In genomic region chr13:19661561-19661960, GRCh38 we compare ENCODE assay signal across 27 cellular contexts. TPM values are rescaled to one million over a fixed set of nuclear protein-coding genes. Genes with fewer than 3 reads are reported as not detected.
DNase-seq lines count a peak whose midpoint lies in the region; ATAC-seq, FAIRE-seq and TF ChIP-seq lines count a peak whose summit lies in the region.
"Had no signal": no experiment of that assay in that cellular context is flagged by ENCODE, and none has a peak within 500 bp of the region (broad histone marks: within the 10 kb centered on the region; RNA-seq: fewer than 3 reads in every experiment).

No MANE protein-coding gene starts in this region.

- no peak overlapping the region for H3K4me3 Mint-ChIP-seq in activated T-cell treated with anti-CD3 and anti-CD28 coated beads, Interleukin-2, amount 50 U/mL, for 24 hours
- H3K4me3 Mint-ChIP-seq: CD14-positive monocyte; CD4-positive, alpha-beta memory T cell; CD4-positive, CD25-positive, alpha-beta regulatory T cell; CD8-positive, alpha-beta memory T cell had no signal

- H2AFZ ChIP-seq in HepG2 (ENCODE audit: low read length): no peak overlapping the region

- TF ChIP-seq EP300 in HepG2 (IDR thresholded peaks at IDR 0.05; ENCODE audit: low read depth in 2 of 2, low read length in 2 of 2) (no peak), HepG2 (CRISPR knock-in tag; IDR thresholded peaks at IDR 0.05; ENCODE audit: borderline replicate concordance) (no peak)

- H3K9ac ChIP-seq in HepG2 (ENCODE audit: insufficient read depth, low read depth, low read length) (no peak overlapping the region), SK-N-MC (ENCODE audit: insufficient read length) (no peak overlapping the region)
- H3K9ac ChIP-seq: BLaER1 had no signal

- POLR2A ChIA-PET in HepG2 (lab: Yijun Ruan, JAX): no interaction called here

- no peaks in the 10 kb centered on the region for H3K9me3 Mint-ChIP-seq in activated T-cell treated with anti-CD3 and anti-CD28 coated beads, Interleukin-2, amount 50 U/mL, for 24 hours
- H3K9me3 Mint-ChIP-seq: CD14-positive monocyte; CD8-positive, alpha-beta memory T cell had no signal

- H3K9me3 ChIP-seq in HepG2 (ENCODE audit: low read length) (no peaks in the 10 kb centered on the region), right lobe of liver (no peaks in the 10 kb centered on the region), SK-N-MC (ENCODE audit: low read depth, low read length) (no peaks in the 10 kb centered on the region), psoas muscle (no peaks in the 10 kb centered on the region)
- H3K9me3 ChIP-seq: BE2C, BLaER1 had no signal

- peak overlapping the region; percentile 44 for H3K27ac Mint-ChIP-seq in activated T-cell treated with anti-CD3 and anti-CD28 coated beads, Interleukin-2, amount 50 U/mL, for 24 hours
- H3K27ac Mint-ChIP-seq: CD14-positive monocyte had no signal

- H3K36me3 Mint-ChIP-seq in activated T-cell treated with anti-CD3 and anti-CD28 coated beads, Interleukin-2, amount 50 U/mL, for 24 hours (ENCODE audit: low read depth): peaks cover 91% of the 10 kb centered on the region

- H3K27me3 ChIP-seq in HepG2 (ENCODE audit: control insufficient read depth in 1 of 2, insufficient read depth in 2 of 2, low read length in 2 of 2) (no peaks in the 10 kb centered on the region), right lobe of liver (no peaks in the 10 kb centered on the region), psoas muscle (ENCODE audit: insufficient read depth in 3 of 3, low read length in 2 of 3) (no peaks in the 10 kb centered on the region)
- H3K27me3 ChIP-seq: BE2C, BLaER1 had no signal

- no peaks in the 10 kb centered on the region for H4K20me1 ChIP-seq in HepG2 (ENCODE audit: insufficient read depth, low read length)

- TF ChIP-seq RAD21 in HepG2 (CRISPR knock-in tag; IDR thresholded peaks at IDR 0.05): no peak

- intact Hi-C loops in HepG2 (cut with micrococcal nuclease; ENCODE audit: unreplicated experiment): no loop called here
- intact Hi-C loops in right lobe of liver (cut with DNase I): no loop called here
- intact Hi-C loops in psoas muscle (cut with DNase I): no loop called here

- in situ Hi-C loops in HepG2 (cut with HindIII; ENCODE audit: extremely low pct_ligation_motif_present, low pct_unique_long_range_greater_than_20kb): no loop called here

- no peak for ATAC-seq in HepG2
- no peak for ATAC-seq in right lobe of liver
- no peak for ATAC-seq in psoas muscle

- TF ChIP-seq POLR2A in HepG2 (IDR thresholded peaks at IDR 0.05; ENCODE audit: insufficient read depth in 1 of 2, low read depth in 2 of 2, low read length in 2 of 2) (no peak), right lobe of liver (IDR thresholded peaks at IDR 0.05) (no peak)

- no peaks in the 10 kb centered on the region for H3K4me1 ChIP-seq in HepG2 (ENCODE audit: insufficient read depth, low read length)
- H3K4me1 ChIP-seq in right lobe of liver: no peaks in the 10 kb centered on the region
- H3K4me1 ChIP-seq in psoas muscle: no peaks in the 10 kb centered on the region
- H3K4me1 ChIP-seq: BLaER1 had no signal

- TF ChIP-seq CTCF in HepG2 (CRISPR knock-in tag; IDR thresholded peaks at IDR 0.05) (no peak), right lobe of liver (IDR thresholded peaks at IDR 0.05) (no peak), psoas muscle (IDR thresholded peaks at IDR 0.05) (no peak)

- CTCF ChIA-PET in HepG2 (lab: Yijun Ruan, JAX; ENCODE audit: low intra/inter-chr PET ratio, low total read pairs): no interaction called here

- H3K36me3 ChIP-seq in HepG2 (replicated peaks in 1 of 2; ENCODE audit: control insufficient read depth in 1 of 2, insufficient read depth in 2 of 2, low read length in 2 of 2) (peaks cover 13 to 47% of the 10 kb centered on the region in 2 experiments), right lobe of liver (peaks cover 0 to 68% (median 17%) of the 10 kb centered on the region in 4 donors), SK-N-MC (ENCODE audit: insufficient read depth, low read length) (peaks cover 35% of the 10 kb centered on the region), psoas muscle (ENCODE audit: insufficient read depth in 1 of 2, low read depth in 1 of 2) (peaks cover 2 to 87% of the 10 kb centered on the region in 2 donors)

- no peak overlapping the region for H3K4me2 ChIP-seq in HepG2 (ENCODE audit: low read depth, low read length)
- H3K4me2 ChIP-seq: BLaER1 had no signal

- H3K79me2 ChIP-seq in HepG2 (ENCODE audit: insufficient read depth, low read length): no peaks in the 10 kb centered on the region

- peaks cover 1% of the 10 kb centered on the region for H3K4me1 Mint-ChIP-seq in activated T-cell treated with anti-CD3 and anti-CD28 coated beads, Interleukin-2, amount 50 U/mL, for 24 hours (ENCODE audit: low read depth)
- H3K4me1 Mint-ChIP-seq: CD14-positive monocyte had no signal

- no peaks in the 10 kb centered on the region for H3K27me3 Mint-ChIP-seq in activated T-cell treated with anti-CD3 and anti-CD28 coated beads, Interleukin-2, amount 50 U/mL, for 24 hours
- H3K27me3 Mint-ChIP-seq: CD4-positive, alpha-beta memory T cell; CD4-positive, CD25-positive, alpha-beta regulatory T cell; CD8-positive, alpha-beta memory T cell had no signal

- no peak for FAIRE-seq in HepG2 (lab: Jason Lieb, UNC)
- FAIRE-seq: A204.1, GM12891, GM19239 had no signal

- no peak for DNase-seq in activated T-cell treated with anti-CD3 and anti-CD28 coated beads, Interleukin-2, amount 50 U/mL, for 24 hours
- DNase-seq in activated T-cell treated with anti-CD3 and anti-CD28 coated beads, Interleukin-2, amount 50 U/mL, for 48 hours: no peak
- DNase-seq in HepG2 (ENCODE audit: low spot score): no peak
- no peak for DNase-seq in right lobe of liver
- no peak for DNase-seq in SK-N-MC (ENCODE audit: low read depth, low spot score)
- no peak for DNase-seq in Kasumi-1 (lab: John Stamatoyannopoulos, UW)
- no peak for DNase-seq in psoas muscle
- DNase-seq: 8988T; ACHN; BE2C; C1 segment of cervical spinal cord; CD4-positive, alpha-beta memory T cell; CD4-positive, CD25-positive, alpha-beta regulatory T cell; CD8-positive, alpha-beta memory T cell; COR-L47; DMS 273 treated with DMSO at 0.1 percent for 48 hours; DMS153; DMS53; DMS79; DND-41; EL; GDM1 had no signal

- no peak overlapping the region for H3K4me3 ChIP-seq in HepG2 (replicated peaks in 1 of 3; ENCODE audit: insufficient read depth in 1 of 3, low read depth in 2 of 3, low read length in 3 of 3)
- no peak overlapping the region for H3K4me3 ChIP-seq in right lobe of liver
- no peak overlapping the region for H3K4me3 ChIP-seq in SK-N-MC
- H3K4me3 ChIP-seq in psoas muscle: no peak overlapping the region
- H3K4me3 ChIP-seq: BLaER1 had no signal

- BruUV-seq in HepG2 (replicated peaks; lab: Mats Ljungman, UMichigan): no TSS peak

- H3K27ac ChIP-seq in HepG2 (ENCODE audit: extremely low read length, insufficient read depth, low read length) (no peak overlapping the region), right lobe of liver (no peak overlapping the region), SK-N-MC (peak overlapping the region; percentile 74), psoas muscle (no peak overlapping the region)
- H3K27ac ChIP-seq: BLaER1 had no signal

- 95% methylated on average over 15 of the region's 15 CpGs for WGBS in HepG2 (ENCODE audit: low lambda C conversion rate)
- WGBS in right lobe of liver (ENCODE audit: insufficient coverage, low coverage, low lambda C conversion rate, missing lambda C conversion rate): 97% methylated on average over 14 of the region's 15 CpGs
- WGBS in psoas muscle, 3 donors: 91 to 97% (median 96%) methylated on average over 15 of the region's 15 CpGs

TF ChIP-seq in HepG2, 621 proteins besides CTCF, POLR2A, EP300 and RAD21:
- no peak for TF ChIP-seq PITX1 (CRISPR knock-in tag; IDR thresholded peaks at IDR 0.05)
- peak; percentile 30 for TF ChIP-seq RBM22 (optimal IDR thresholded peaks at IDR 0.05; ENCODE audit: low read length)
- no peak for TF ChIP-seq PTBP1 (IDR thresholded peaks at IDR 0.05; ENCODE audit: low read depth, low read length, poor library complexity, severe bottlenecking)

RNA-seq across cellular contexts. Expression of gene MPHOSPH8, which starts 28.1 kb away (rescaled TPM):
- 20.9 and 27.6 TPM in 2 replicates for total RNA-seq in HepG2 (2016; rRNA removed; fragmentation: Illumina TruSeq; extraction: Trizol)
- total RNA-seq in HepG2 (2016; cell fraction: cytosol; rRNA removed; fragmentation: Illumina TruSeq; extraction: Trizol; ENCODE audit: low read depth): 5.8 and 6.9 TPM in 2 replicates
- 20.3 and 27.2 TPM in 2 replicates for total RNA-seq in HepG2 (2016; cell fraction: insoluble cytoplasmic fraction; rRNA removed; fragmentation: Illumina TruSeq; extraction: Trizol)
- total RNA-seq in HepG2 (2016; cell fraction: membrane; rRNA removed; fragmentation: Illumina TruSeq; extraction: Trizol): 9.7 and 10.4 TPM in 2 replicates
- 18.4 and 21.3 TPM in 2 replicates for total RNA-seq in HepG2 (2016; cell fraction: nucleus; rRNA removed; fragmentation: Illumina TruSeq; extraction: Trizol)
- 17.3 and 17.8 TPM in 2 replicates for polyA plus RNA-seq in HepG2 (2011; rRNA removed)
- polyA plus RNA-seq in HepG2 (2011; cell fraction: cytosol; rRNA removed): 6.9 and 9.8 TPM in 2 replicates
- 25.9 and 34.4 TPM in 2 replicates for polyA plus RNA-seq in HepG2 (2011; cell fraction: nucleus; rRNA removed)
- polyA plus RNA-seq in HepG2 (2012): 26.5 and 26.8 TPM in 2 replicates
- 1.7 and 2.0 TPM in 2 replicates for polyA plus RNA-seq in HepG2 (2016; cell fraction: cytosol; fragmentation: Illumina TruSeq; extraction: Trizol; ENCODE audit: low read depth)
- polyA plus RNA-seq in HepG2 (2016; cell fraction: insoluble cytoplasmic fraction; fragmentation: Illumina TruSeq; extraction: Trizol; ENCODE audit: low read depth): 26.1 and 27.7 TPM in 2 replicates
- 3.9 and 4.4 TPM in 2 replicates for polyA plus RNA-seq in HepG2 (2016; cell fraction: membrane; fragmentation: Illumina TruSeq; extraction: Trizol; ENCODE audit: low read depth)
- 40.7 and 42.0 TPM in 2 replicates for polyA plus RNA-seq in HepG2 (2016; cell fraction: nucleus; fragmentation: Illumina TruSeq; extraction: Trizol; ENCODE audit: insufficient read depth, low read depth)
- 3.8 and 8.2 TPM in 2 replicates for polyA minus RNA-seq in HepG2 (2011; rRNA and poly(A)+ RNA removed; ENCODE audit: low replicate concordance)
- polyA minus RNA-seq in HepG2 (2011; cell fraction: cytosol; rRNA and poly(A)+ RNA removed): 4.9 and 8.0 TPM in 2 replicates
- polyA minus RNA-seq in HepG2 (2011; cell fraction: nucleus; rRNA and poly(A)+ RNA removed): 19.4 and 29.7 TPM in 2 replicates
- total RNA-seq in right lobe of liver: 10 to 100 TPM in 4 of 6 experiments, 1 to 10 TPM in 2; 7.3 to 15.4 (median 10.2) TPM
- total RNA-seq in psoas muscle: 10 to 100 TPM in 3 of 4 donors, 1 to 10 TPM in 1; 9.2 to 15.6 (median 13.3) TPM
- polyA plus RNA-seq in psoas muscle: 10 to 100 TPM in 1 of 3 donors, 1 to 10 TPM in 2; 9.0 to 20.6 (median 9.9) TPM
